ENCODE assay signal across 14 cellular contexts in the genomic region with DNA sequence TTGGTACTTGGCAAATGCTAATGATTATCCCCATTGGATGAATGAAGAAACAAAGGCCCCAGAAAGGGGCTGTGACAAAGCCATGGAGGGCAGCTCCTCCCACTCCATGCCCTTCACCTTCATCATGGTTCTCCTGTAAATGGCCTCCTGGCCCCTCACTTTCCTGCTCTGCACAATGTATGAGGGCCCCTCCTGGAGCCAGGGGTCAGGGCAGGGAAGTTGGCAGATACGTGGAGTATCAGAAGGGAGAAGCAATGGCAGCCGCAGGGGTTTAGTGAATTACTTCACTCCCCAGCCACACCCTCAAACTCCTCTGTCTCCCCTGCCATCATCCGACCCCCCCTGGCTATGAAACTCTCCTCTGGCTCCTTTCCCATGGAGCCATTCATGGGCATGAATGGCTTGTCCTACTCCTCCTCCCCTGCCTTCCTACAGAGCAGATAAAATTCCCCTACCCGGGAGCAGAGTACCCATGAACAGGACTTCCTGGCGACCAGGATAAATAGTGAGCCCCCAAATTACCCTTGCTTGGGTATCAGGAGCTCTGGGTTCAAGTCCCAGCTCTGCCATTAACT.
DNase-seq lines count a peak whose midpoint lies in the region; ATAC-seq and TF ChIP-seq lines count a peak whose summit lies in the region.
"Had no signal": no experiment of that assay in that cellular context is flagged by ENCODE, and none has a peak within 500 bp of the region (broad histone marks: within the 10 kb centered on the region; RNA-seq: fewer than 3 reads in every experiment).

No MANE protein-coding gene starts in this region.

- intact Hi-C loops in MCF 10A (cut with micrococcal nuclease) (no loop called here), breast epithelium (cut with DNase I; ENCODE audit: low total_unique reads) (no loop called here), A673 (cut with micrococcal nuclease; ENCODE audit: unreplicated experiment) (no loop called here)

- H3K4me1 ChIP-seq in breast epithelium, result no peaks in the 10 kb centered on the region
- no peaks in the 10 kb centered on the region for H3K4me1 ChIP-seq in A673 (ENCODE audit: insufficient read depth, low read length, poor library complexity, severe bottlenecking)
- H3K4me1 ChIP-seq: Caco-2 had no signal

- H3K27me3 ChIP-seq in breast epithelium, result no peaks in the 10 kb centered on the region
- H3K27me3 ChIP-seq in A673 (replicated peaks; ENCODE audit: insufficient read depth, low read depth, low read length, poor library complexity), result peaks cover 7% of the 10 kb centered on the region

- H3K4me3 Mint-ChIP-seq in MCF 10A (ENCODE audit: unreplicated experiment) (no peak overlapping the region), brain (no peak overlapping the region), memory B cell (no peak overlapping the region)
- H3K4me3 Mint-ChIP-seq: H9 had no signal

- no peak for TF ChIP-seq CTCF in MCF 10A (IDR thresholded peaks at IDR 0.05; ENCODE audit: unreplicated experiment)
- no peak for TF ChIP-seq CTCF in breast epithelium (IDR thresholded peaks at IDR 0.05)
- TF ChIP-seq CTCF in brain (conservative IDR thresholded peaks at IDR 0.05), result no peak
- TF ChIP-seq CTCF in A673 (conservative IDR thresholded peaks at IDR 0.05; ENCODE audit: low read depth, low read length), result no peak

- BruUV-seq in MCF 10A (replicated peaks; lab: Mats Ljungman, UMichigan), result no TSS peak
- BruUV-seq in A673 (replicated peaks; lab: Mats Ljungman, UMichigan), result no TSS peak

- DNase-seq in MCF 10A (ENCODE audit: unreplicated experiment) (peak; percentile 42), breast epithelium (ENCODE audit: low spot score in 2 of 2) (no peak), memory B cell (ENCODE audit: low spot score in 2 of 2) (no peak), A673 (ENCODE audit: low spot score) (no peak)
- DNase-seq in stimulated activated naive CD8-positive, alpha-beta T cell treated with anti-CD3 and anti-CD28 coated beads, Interleukin-15, Interleukin-2, amounts not matched to agents 100 U/mL and 50 U/mL, for 24 hours, result no peak
- DNase-seq: Caco-2, NCI-H1694, Right ventricle myocardium superior had no signal

- H3K9me3 Mint-ChIP-seq in MCF 10A (ENCODE audit: unreplicated experiment) (peaks cover 5% of the 10 kb centered on the region), brain (peaks cover 3 to 20% (median 12%) of the 10 kb centered on the region in 5 experiments), memory B cell (no peaks in the 10 kb centered on the region)

- peaks cover 6 to 10% of the 10 kb centered on the region in 2 donors for H3K9me3 ChIP-seq in breast epithelium
- H3K9me3 ChIP-seq in A673 (ENCODE audit: low read depth, low read length, poor library complexity, severe bottlenecking), result no peaks in the 10 kb centered on the region

- peaks cover 39% of the 10 kb centered on the region for H3K27me3 Mint-ChIP-seq in MCF 10A (ENCODE audit: insufficient read depth, unreplicated experiment)
- peaks cover 10% of the 10 kb centered on the region for H3K27me3 Mint-ChIP-seq in brain
- no peaks in the 10 kb centered on the region for H3K27me3 Mint-ChIP-seq in memory B cell

- H3K27ac Mint-ChIP-seq in MCF 10A (ENCODE audit: low read depth, unreplicated experiment) (no peak overlapping the region), brain (peak overlapping the region in 3 of 5 experiments; percentile 54 to 83 (median 69)), memory B cell (peak overlapping the region; percentile 51)
- H3K27ac Mint-ChIP-seq: H9 had no signal

- H3K4me1 Mint-ChIP-seq in MCF 10A (ENCODE audit: insufficient read depth, unreplicated experiment) (peaks cover 6% of the 10 kb centered on the region), brain (peaks cover 20% of the 10 kb centered on the region), memory B cell (peaks cover 27% of the 10 kb centered on the region)

- TF ChIP-seq POLR2A in breast epithelium (IDR thresholded peaks at IDR 0.05), result no peak

- CTCF ChIA-PET in MCF 10A (lab: Yijun Ruan, JAX), result interaction anchor here (0.7 kb wide), 1 partner anchor 43 kb away, joined by 3 read pairs; no protein-coding TSS in a partner anchor
- CTCF ChIA-PET in A673 (lab: Charles Lee), result no interaction called here

- POLR2A ChIA-PET in MCF 10A (lab: Yijun Ruan, JAX), result interaction anchor here (0.5 kb wide), 1 partner anchor 20 kb away, joined by 3 read pairs; no protein-coding TSS in a partner anchor
- POLR2A ChIA-PET in A673 (lab: Charles Lee; ENCODE audit: low non-redundant PET), result no interaction called here

- H3K27ac ChIP-seq in breast epithelium (no peak overlapping the region), A673 (ENCODE audit: low read depth, low read length, poor library complexity, severe bottlenecking) (no peak overlapping the region)
- H3K27ac ChIP-seq: C4-2B had no signal

- H3K36me3 ChIP-seq in breast epithelium (no peaks in the 10 kb centered on the region), A673 (ENCODE audit: insufficient read depth, low read length, poor library complexity, severe bottlenecking) (no peaks in the 10 kb centered on the region)

- H3K4me3 ChIP-seq in breast epithelium, result no peak overlapping the region
- H3K4me3 ChIP-seq in A673 (ENCODE audit: low read depth, low read length, poor library complexity, severe bottlenecking), result no peak overlapping the region

- no peak for ATAC-seq in memory B cell (ENCODE audit: low read depth)
- no peak for ATAC-seq in HG03108 (IDR thresholded peaks at IDR 0.05; ENCODE audit: unreplicated experiment)
- no peak for ATAC-seq in GM19035 (IDR thresholded peaks at IDR 0.05; ENCODE audit: unreplicated experiment)
- no peak for ATAC-seq in stimulated activated naive CD8-positive, alpha-beta T cell treated with anti-CD3 and anti-CD28 coated beads, Interleukin-15, Interleukin-2, amounts not matched to agents 100 U/mL and 50 U/mL, for 24 hours
- ATAC-seq: Panc1 had no signal

- H3K36me3 Mint-ChIP-seq in MCF 10A (ENCODE audit: insufficient read depth, unreplicated experiment) (no peaks in the 10 kb centered on the region), brain (no peaks in the 10 kb centered on the region), memory B cell (peaks cover 2% of the 10 kb centered on the region)
